In the genomic region with DNA sequence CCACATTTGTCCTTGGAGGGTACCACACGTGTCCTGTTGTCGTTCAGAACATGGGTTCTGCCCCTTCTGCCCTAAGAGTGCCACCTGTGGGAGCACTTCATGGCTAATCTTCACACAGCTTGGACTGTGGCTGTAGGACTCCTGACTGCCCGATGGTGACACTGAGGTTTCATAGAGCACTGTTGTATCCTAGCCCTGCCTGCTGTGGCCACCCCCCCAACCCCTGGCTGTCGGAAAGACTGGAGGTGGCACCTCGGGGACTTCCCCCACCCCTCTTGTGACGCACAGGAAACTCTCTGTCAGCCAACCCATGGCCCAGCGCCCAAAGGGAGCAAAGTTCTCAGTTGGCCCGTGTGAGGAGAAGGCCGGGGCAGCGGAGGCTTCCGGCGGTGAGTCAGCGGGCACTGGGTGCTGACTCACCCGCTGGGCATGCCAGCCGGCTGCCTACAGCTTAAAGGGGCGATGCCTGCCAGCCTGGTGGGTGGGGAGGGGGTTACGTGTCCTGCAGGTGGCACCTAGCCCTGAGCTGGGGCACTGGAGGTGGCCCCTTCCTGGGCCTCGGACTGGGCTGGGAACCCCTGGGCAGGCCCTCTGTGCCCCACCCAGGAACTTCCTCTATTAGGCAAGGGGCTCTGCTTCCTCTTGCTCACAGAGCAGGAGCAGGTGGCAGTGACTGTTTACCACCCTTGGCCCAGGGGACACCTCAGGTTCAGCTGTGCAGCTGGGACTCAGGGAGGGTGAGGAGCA, we compare ENCODE assay signal across 8 cellular contexts. TPM values are rescaled to one million over a fixed set of nuclear protein-coding genes. Genes with fewer than 3 reads are reported as not detected.
DNase-seq lines count a peak whose midpoint lies in the region; ATAC-seq and TF ChIP-seq lines count a peak whose summit lies in the region.

No MANE protein-coding gene starts in this region.

- peaks cover 55% of the 10 kb centered on the region for H3K4me1 Mint-ChIP-seq in CD4-positive, alpha-beta T cell (ENCODE audit: low read depth)
- peaks cover 32% of the 10 kb centered on the region for H3K4me1 Mint-ChIP-seq in T-helper 2 cell treated with Interferon-gamma antibody and Interleukin-4, amounts not matched to agents 5 μg/mL and 100 μg/mL, for 36 hours (ENCODE audit: low read depth)

- peak; percentile 69 for ATAC-seq in CD4-positive, alpha-beta T cell (ENCODE audit: poor library complexity)
- peak; percentile 26 for ATAC-seq in GM21367 (IDR thresholded peaks at IDR 0.05; ENCODE audit: unreplicated experiment)

- intact Hi-C loops in CD4-positive, alpha-beta T cell (cut with DNase I, micrococcal nuclease) = loop anchor here (1.0 to 10.0 kb wide), 6 partner anchors 10 to 1133 kb away; a partner anchor contains a TSS

- H3K27me3 Mint-ChIP-seq in CD4-positive, alpha-beta T cell = peaks cover 7% of the 10 kb centered on the region
- H3K27me3 Mint-ChIP-seq in T-helper 2 cell treated with Interferon-gamma antibody and Interleukin-4, amounts not matched to agents 5 μg/mL and 100 μg/mL, for 36 hours (ENCODE audit: low read depth) = no peaks in the 10 kb centered on the region

- H3K9me3 Mint-ChIP-seq in CD4-positive, alpha-beta T cell = no peaks in the 10 kb centered on the region
- H3K9me3 Mint-ChIP-seq in T-helper 2 cell treated with Interferon-gamma antibody and Interleukin-4, amounts not matched to agents 5 μg/mL and 100 μg/mL, for 36 hours = peaks cover 3% of the 10 kb centered on the region

- POLR2A ChIA-PET in CD4-positive, alpha-beta T cell (lab: Charles Lee) = interaction anchor here (0.7 to 3.0 kb wide), 4 partner anchors 10 to 245 kb away, joined by 3 to 36 read pairs (median 6); a partner anchor contains a TSS

- peak overlapping the region; percentile 98 for H3K4me3 Mint-ChIP-seq in CD4-positive, alpha-beta T cell
- peak overlapping the region; percentile 97 for H3K4me3 Mint-ChIP-seq in T-helper 2 cell treated with Interferon-gamma antibody and Interleukin-4, amounts not matched to agents 5 μg/mL and 100 μg/mL, for 36 hours

- no peaks in the 10 kb centered on the region for H3K9me3 ChIP-seq in CD4-positive, alpha-beta T cell (ENCODE audit: control insufficient read depth, low read length)

- peak overlapping the region; percentile 98 for H3K27ac Mint-ChIP-seq in CD4-positive, alpha-beta T cell
- peak overlapping the region; percentile 95 for H3K27ac Mint-ChIP-seq in T-helper 2 cell treated with Interferon-gamma antibody and Interleukin-4, amounts not matched to agents 5 μg/mL and 100 μg/mL, for 36 hours

- H3K36me3 Mint-ChIP-seq in CD4-positive, alpha-beta T cell (ENCODE audit: low read depth) = peaks cover 16% of the 10 kb centered on the region
- peaks cover 18% of the 10 kb centered on the region for H3K36me3 Mint-ChIP-seq in T-helper 2 cell treated with Interferon-gamma antibody and Interleukin-4, amounts not matched to agents 5 μg/mL and 100 μg/mL, for 36 hours (ENCODE audit: low read depth)

- H3K27me3 ChIP-seq in CD4-positive, alpha-beta T cell (ENCODE audit: control insufficient read depth, insufficient read depth, low read length) = no peaks in the 10 kb centered on the region

- H3K27ac ChIP-seq in CD4-positive, alpha-beta T cell (ENCODE audit: low read depth, low read length) = peak overlapping the region; percentile 87

- CTCF ChIA-PET in CD4-positive, alpha-beta T cell (lab: Charles Lee) = interaction anchor here (0.9 to 2.6 kb wide), 7 partner anchors 8 to 244 kb away, joined by 3 to 16 read pairs (median 5); a partner anchor contains a TSS

- DNase-seq in CD4-positive, alpha-beta T cell = peak; percentile 86 to 95 (median 92)
- DNase-seq in KG1 (lab: John Stamatoyannopoulos, UW) = peak; percentile 54
- DNase-seq in T-helper 2 cell treated with Interferon-gamma antibody and Interleukin-4, amounts not matched to agents 5 μg/mL and 100 μg/mL, for 36 hours (ENCODE audit: low spot score) = peak; percentile 97
- DNase-seq in anterior cingulate cortex (lab: John Stamatoyannopoulos, UW) = peak in 49 of 58 donors; percentile 42 to 97 (median 70)
- peak; percentile 59 for DNase-seq in iPS-NIHi11 (ENCODE audit: low spot score)
- DNase-seq in stimulated activated CD4-positive, alpha-beta T cell treated with anti-CD3 and anti-CD28 coated beads, Interleukin-15, amount 100 ng/mL, for 1 hour (ENCODE audit: low read depth in 1 of 2, low spot score in 1 of 2) = peak; percentile 89 to 93
- no peak for DNase-seq in NCI-H2107 treated with DMSO at 0.1 percent for 48 hours (lab: John Stamatoyannopoulos, UW; ENCODE audit: unreplicated experiment)

- no peak for TF ChIP-seq CTCF in CD4-positive, alpha-beta T cell (IDR thresholded peaks at IDR 0.05)

RNA-seq across cellular contexts. Expression of a gene that starts 3.4 kb away (rescaled TPM):
- 10 to 100 TPM; 36.8 to 38.5 TPM for total RNA-seq in CD4-positive, alpha-beta T cell

RNA-seq across cellular contexts. Expression of a gene that starts 34.7 kb away (rescaled TPM):
- total RNA-seq in CD4-positive, alpha-beta T cell = 1 to 10 TPM; 5.9 to 6.1 TPM
